3 cellular contexts compared by ENCODE assay signal in the genomic region with DNA sequence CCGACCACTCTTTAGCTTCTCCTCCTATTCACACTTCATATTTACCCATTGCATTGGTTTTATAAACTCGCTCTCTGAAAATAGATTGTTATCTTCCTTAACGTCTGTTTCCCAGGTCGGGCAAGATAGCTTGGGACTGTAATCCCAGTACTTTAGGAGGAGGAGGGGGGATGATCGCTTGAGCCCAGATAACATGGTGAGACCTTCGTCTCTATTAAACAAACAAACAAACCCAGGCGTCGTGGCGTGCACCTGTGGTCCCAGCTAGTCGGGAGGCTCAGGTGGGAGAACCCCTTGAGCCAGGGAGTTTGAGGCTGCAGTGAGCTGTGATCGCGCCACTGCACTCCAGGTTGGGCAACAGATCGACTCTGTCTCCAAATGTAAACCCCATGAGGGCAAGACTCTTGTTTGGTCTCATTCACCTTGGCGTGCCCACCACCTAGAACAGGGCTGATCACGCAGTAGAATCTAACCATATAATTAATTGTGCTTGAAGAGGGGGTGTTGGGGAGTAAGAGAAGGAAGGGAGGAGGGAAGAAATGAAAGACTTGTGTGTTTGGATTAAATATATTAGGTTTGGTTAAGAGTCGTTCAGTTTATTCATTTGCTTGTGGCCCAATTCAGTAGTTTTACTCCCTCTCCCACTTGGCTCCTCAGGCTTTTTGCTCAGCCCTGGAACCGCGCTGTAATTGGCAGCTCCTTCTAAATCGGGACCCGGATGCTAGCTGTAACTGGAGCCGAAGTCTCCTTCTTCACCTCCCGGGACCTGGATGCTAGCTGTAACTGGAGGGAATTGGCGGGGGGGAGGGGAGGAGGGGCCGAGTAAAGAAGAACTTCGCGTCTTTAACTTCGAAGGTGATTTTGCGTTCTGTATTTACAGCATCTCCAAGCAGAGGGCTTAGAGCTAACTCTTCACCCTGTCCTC.
A peak's percentile ranks its signal among the peaks of the same experiment; 100 is the strongest.
TF ChIP-seq lines count a peak whose summit lies in the region.

No MANE protein-coding gene starts in this region.

TF ChIP-seq in SK-N-SH, 30 proteins besides CTCF, POLR2A, EP300 and RAD21 (continued from another document):
- TF ChIP-seq USF1 (IDR thresholded peaks at IDR 0.05; ENCODE audit: borderline replicate concordance, low read depth), result no peak
- no peak for TF ChIP-seq USF2 (IDR thresholded peaks at IDR 0.05; ENCODE audit: borderline replicate concordance, low read depth, low read length)

TF ChIP-seq in SK-N-SH treated with all-trans-retinoic acid at 6 μM for 48 hours, 23 proteins besides CTCF, POLR2A, EP300 and RAD21 (continued from another document):
- TF ChIP-seq ZNF565 (CRISPR knock-in tag; conservative IDR thresholded peaks at IDR 0.05; ENCODE audit: low read depth) (no peak), BACH2 (CRISPR knock-in tag; IDR thresholded peaks at IDR 0.05; ENCODE audit: borderline replicate concordance) (no peak), ESRRG (CRISPR knock-in tag; IDR thresholded peaks at IDR 0.05) (no peak), CREB5 (CRISPR knock-in tag; IDR thresholded peaks at IDR 0.05; ENCODE audit: low read depth) (no peak)

TF ChIP-seq in neural cell, 6 proteins besides CTCF, POLR2A, EP300 and RAD21 (continued from another document):
- TF ChIP-seq EZH2 (IDR thresholded peaks at IDR 0.05; ENCODE audit: borderline replicate concordance, insufficient read depth, low read length, poor library complexity, severe bottlenecking), result peak; percentile 13
TF ChIP-seq in neural cell: peak in this region for 1.
